ENCODE assay signal across 11 cellular contexts in genomic region chr2:172512810-172513523, GRCh38. TPM values are rescaled to one million over a fixed set of nuclear protein-coding genes. Genes with fewer than 3 reads are reported as not detected.
DNase-seq lines count a peak whose midpoint lies in the region; ATAC-seq and TF ChIP-seq lines count a peak whose summit lies in the region.
"Had no signal": no experiment of that assay in that cellular context is flagged by ENCODE, and none has a peak within 500 bp of the region (broad histone marks: within the 10 kb centered on the region; RNA-seq: fewer than 3 reads in every experiment).

No MANE protein-coding gene starts in this region.

- H3K36me3 Mint-ChIP-seq in activated naive CD8-positive, alpha-beta T cell treated with anti-CD3 and anti-CD28 coated beads, Interleukin-2, amount 50 U/mL, for 24 hours (ENCODE audit: low read depth): peaks cover 28% of the 10 kb centered on the region
- H3K36me3 Mint-ChIP-seq in activated naive CD8-positive, alpha-beta T cell treated with anti-CD3 and anti-CD28 coated beads for 36 hours: peaks cover 58% of the 10 kb centered on the region
- peaks cover 3 to 6% of the 10 kb centered on the region in 2 donors for H3K36me3 Mint-ChIP-seq in CD14-positive monocyte
- H3K36me3 Mint-ChIP-seq in naive thymus-derived CD8-positive, alpha-beta T cell: peaks cover 10 to 28% (median 11%) of the 10 kb centered on the region in 3 donors

- POLR2A ChIA-PET in naive thymus-derived CD8-positive, alpha-beta T cell (lab: Charles Lee): no interaction called here

- no peak overlapping the region for H3K4me3 Mint-ChIP-seq in activated naive CD8-positive, alpha-beta T cell treated with anti-CD3 and anti-CD28 coated beads, Interleukin-2, amount 50 U/mL, for 24 hours
- no peak overlapping the region for H3K4me3 Mint-ChIP-seq in activated naive CD8-positive, alpha-beta T cell treated with anti-CD3 and anti-CD28 coated beads for 36 hours
- H3K4me3 Mint-ChIP-seq in CD14-positive monocyte: no peak overlapping the region
- peak overlapping the region in 3 of 10 donors; percentile 5 to 23 (median 6) for H3K4me3 Mint-ChIP-seq in naive thymus-derived CD8-positive, alpha-beta T cell

- no peak for DNase-seq in activated naive CD8-positive, alpha-beta T cell treated with anti-CD3 and anti-CD28 coated beads, Interleukin-2, amount 50 U/mL, for 24 hours
- no peak for DNase-seq in activated naive CD8-positive, alpha-beta T cell treated with anti-CD3 and anti-CD28 coated beads for 36 hours
- DNase-seq in CD14-positive monocyte (ENCODE audit: low spot score) (no peak), OCI-M1 (lab: John Stamatoyannopoulos, UW) (peak; percentile 38), SKM-1 treated with dmso at 0.1 percent for 144 hours (lab: John Stamatoyannopoulos, UW; ENCODE audit: unreplicated experiment) (no peak), medulla oblongata (ENCODE audit: extremely low spot score) (no peak)
- no peak for DNase-seq in naive thymus-derived CD8-positive, alpha-beta T cell
- DNase-seq: 8988T, DMS53 had no signal

- no peak for ATAC-seq in activated naive CD8-positive, alpha-beta T cell treated with anti-CD3 and anti-CD28 coated beads, Interleukin-2, amount 50 U/mL, for 24 hours
- no peak for ATAC-seq in naive thymus-derived CD8-positive, alpha-beta T cell
- ATAC-seq in GM21723 (IDR thresholded peaks at IDR 0.05; ENCODE audit: unreplicated experiment): no peak

- H3K9me3 Mint-ChIP-seq in activated naive CD8-positive, alpha-beta T cell treated with anti-CD3 and anti-CD28 coated beads, Interleukin-2, amount 50 U/mL, for 24 hours: peaks cover 22% of the 10 kb centered on the region
- H3K9me3 Mint-ChIP-seq in activated naive CD8-positive, alpha-beta T cell treated with anti-CD3 and anti-CD28 coated beads for 36 hours: peaks cover 30% of the 10 kb centered on the region
- peaks cover 15 to 29% (median 21%) of the 10 kb centered on the region in 7 donors for H3K9me3 Mint-ChIP-seq in CD14-positive monocyte
- peaks cover 0 to 38% (median 17%) of the 10 kb centered on the region in 9 donors for H3K9me3 Mint-ChIP-seq in naive thymus-derived CD8-positive, alpha-beta T cell

- no peaks in the 10 kb centered on the region for H3K27me3 Mint-ChIP-seq in activated naive CD8-positive, alpha-beta T cell treated with anti-CD3 and anti-CD28 coated beads, Interleukin-2, amount 50 U/mL, for 24 hours
- H3K27me3 Mint-ChIP-seq in activated naive CD8-positive, alpha-beta T cell treated with anti-CD3 and anti-CD28 coated beads for 36 hours: no peaks in the 10 kb centered on the region
- peaks cover 0 to 2% (median 0%) of the 10 kb centered on the region in 3 donors for H3K27me3 Mint-ChIP-seq in CD14-positive monocyte (ENCODE audit: low read depth in 3 of 3)
- no peaks in the 10 kb centered on the region for H3K27me3 Mint-ChIP-seq in naive thymus-derived CD8-positive, alpha-beta T cell
- H3K27me3 Mint-ChIP-seq: IgD-negative memory B cell had no signal

- H3K27ac Mint-ChIP-seq in activated naive CD8-positive, alpha-beta T cell treated with anti-CD3 and anti-CD28 coated beads, Interleukin-2, amount 50 U/mL, for 24 hours: peak overlapping the region; percentile 19
- H3K27ac Mint-ChIP-seq in activated naive CD8-positive, alpha-beta T cell treated with anti-CD3 and anti-CD28 coated beads for 36 hours: no peak overlapping the region
- H3K27ac Mint-ChIP-seq in CD14-positive monocyte: peak overlapping the region in 6 of 7 donors; percentile 65 to 97 (median 93)
- peak overlapping the region in 8 of 10 donors; percentile 10 to 79 (median 60) for H3K27ac Mint-ChIP-seq in naive thymus-derived CD8-positive, alpha-beta T cell
- H3K27ac Mint-ChIP-seq: IgD-negative memory B cell had no signal

- no peak for TF ChIP-seq CTCF in CD14-positive monocyte (IDR thresholded peaks at IDR 0.05)

- intact Hi-C loops in CD14-positive monocyte (cut with micrococcal nuclease): no loop called here

- peaks cover 30% of the 10 kb centered on the region for H3K4me1 Mint-ChIP-seq in activated naive CD8-positive, alpha-beta T cell treated with anti-CD3 and anti-CD28 coated beads, Interleukin-2, amount 50 U/mL, for 24 hours
- peaks cover 30% of the 10 kb centered on the region for H3K4me1 Mint-ChIP-seq in activated naive CD8-positive, alpha-beta T cell treated with anti-CD3 and anti-CD28 coated beads for 36 hours
- H3K4me1 Mint-ChIP-seq in CD14-positive monocyte: peaks cover 40% of the 10 kb centered on the region
- H3K4me1 Mint-ChIP-seq in naive thymus-derived CD8-positive, alpha-beta T cell: peaks cover 27 to 56% (median 52%) of the 10 kb centered on the region in 4 donors

RNA-seq across cellular contexts. Expression of gene PDK1, which starts 42.9 kb away (rescaled TPM):
- 10 to 100 TPM; 42.2 to 46.6 TPM for total RNA-seq in activated naive CD8-positive, alpha-beta T cell treated with anti-CD3 and anti-CD28 coated beads for 36 hours
- polyA plus RNA-seq in CD14-positive monocyte: 10 to 100 TPM in 1 of 2 donors, 1 to 10 TPM in 1; 9.7 to 10.3 TPM
- total RNA-seq in naive thymus-derived CD8-positive, alpha-beta T cell: 10 to 100 TPM; 64.9 to 72.6 TPM
- 10 to 100 TPM; 37.1 to 64.4 (median 63.7) TPM for polyA plus RNA-seq in naive thymus-derived CD8-positive, alpha-beta T cell
